Comparison of ENCODE assay signal across 29 cellular contexts in the genomic region with DNA sequence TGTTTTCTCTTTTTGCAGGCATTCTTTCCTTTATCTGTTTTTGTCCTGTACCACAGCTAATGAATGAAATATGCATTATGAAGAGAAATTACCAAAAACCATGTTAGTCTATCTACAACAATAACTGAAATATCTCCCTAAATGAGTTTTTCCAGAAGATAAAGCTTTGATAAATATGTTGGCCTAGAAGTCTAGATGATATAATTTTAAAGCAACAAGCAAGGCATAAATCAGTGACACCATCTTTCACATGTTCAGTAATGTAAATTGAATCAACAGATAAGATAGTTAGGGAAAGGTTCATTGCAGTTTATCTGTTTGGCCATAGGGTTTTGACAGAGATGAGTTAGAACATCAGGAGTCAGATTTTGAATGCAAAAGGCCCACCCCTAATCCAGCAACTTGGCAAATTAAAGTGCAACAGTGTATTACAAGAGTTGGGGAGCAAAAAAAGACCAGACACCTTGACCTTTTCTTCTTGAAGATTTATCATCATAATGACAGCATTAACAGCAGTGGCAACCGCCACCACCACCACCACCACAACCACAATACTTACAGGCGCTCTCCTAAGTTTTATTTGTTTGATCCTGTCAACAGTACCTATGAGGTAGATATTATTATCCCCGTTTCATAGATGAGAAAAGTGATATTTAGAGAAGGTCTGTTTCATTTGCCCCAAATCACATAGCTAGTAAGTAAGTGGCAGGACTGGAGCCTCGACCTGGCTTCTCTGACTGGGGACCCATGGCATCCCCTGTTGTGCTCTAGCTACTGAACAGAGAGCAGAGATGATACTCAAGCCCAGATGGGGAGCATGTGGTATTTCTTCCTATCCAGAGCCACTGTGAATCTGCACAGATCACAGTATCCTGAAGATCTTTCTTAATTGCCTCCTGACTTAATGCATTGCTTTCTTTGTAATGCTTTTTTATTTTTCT.
DNase-seq lines count a peak whose midpoint lies in the region; ATAC-seq and TF ChIP-seq lines count a peak whose summit lies in the region.
"Had no signal": no experiment of that assay in that cellular context is flagged by ENCODE, and none has a peak within 500 bp of the region (broad histone marks: within the 10 kb centered on the region; RNA-seq: fewer than 3 reads in every experiment).

No MANE protein-coding gene starts in this region.

- peak; percentile 73 for ATAC-seq in activated CD8-positive, alpha-beta T cell treated with anti-CD3 and anti-CD28 coated beads, Interleukin-2, amount 10 ng/mL, durations not matched to agents 7 days and 5 days
- ATAC-seq in lung (ENCODE audit: insufficient read depth, low FRiP score) (peak; percentile 41), GM21526 (IDR thresholded peaks at IDR 0.05; ENCODE audit: low FRiP score, unreplicated experiment) (no peak), upper lobe of left lung (ENCODE audit: low FRiP score in 2 of 2) (no peak)
- no peak for ATAC-seq in activated T-cell treated with anti-CD3 and anti-CD28 coated beads, Interleukin-2, amount 50 U/mL, for 72 hours (replicated peaks in 1 of 2)
- ATAC-seq: A549; activated CD4-positive, alpha-beta T cell treated with anti-CD3 and anti-CD28 coated beads for 36 hours; left colon; stimulated activated naive B cell treated with anti-CD40 and anti-IgM and Interleukin-4, amounts not matched to agents 10 μg/mL and 1 μg/mL and 100 μg/mL, for 72 hours had no signal

- H3K9me3 Mint-ChIP-seq in activated naive CD4-positive, alpha-beta T cell treated with anti-CD3 and anti-CD28 coated beads, Interleukin-2, amount 10 ng/mL, durations not matched to agents 7 days and 5 days, result no peaks in the 10 kb centered on the region
- H3K9me3 Mint-ChIP-seq in activated naive CD4-positive, alpha-beta T cell treated with anti-CD3 and anti-CD28 coated beads for 36 hours, result no peaks in the 10 kb centered on the region
- no peaks in the 10 kb centered on the region for H3K9me3 Mint-ChIP-seq in activated CD8-positive, alpha-beta T cell treated with anti-CD3 and anti-CD28 coated beads, Interleukin-2, amount 10 ng/mL, durations not matched to agents 7 days and 5 days (ENCODE audit: insufficient read depth)
- H3K9me3 Mint-ChIP-seq in osteocyte (ENCODE audit: unreplicated experiment), result no peaks in the 10 kb centered on the region
- H3K9me3 Mint-ChIP-seq in activated T-cell treated with anti-CD3 and anti-CD28 coated beads, Interleukin-2, amount 50 U/mL, for 72 hours, result no peaks in the 10 kb centered on the region
- H3K9me3 Mint-ChIP-seq: activated T-helper 1 cell treated with anti-CD3 and anti-CD28 coated beads, Interleukin-12 subunit alpha, Interleukin-12 subunit beta, Interleukin-2, Interleukin-4 antibody, amounts not matched to agents 30 ng/mL and 10 ng/mL and 1 ng/mL, durations not matched to agents 14 hours and 24 hours and 36 hours; neural progenitor cell had no signal

- no peak for TF ChIP-seq POLR2A in upper lobe of left lung (IDR thresholded peaks at IDR 0.05)

- no peaks in the 10 kb centered on the region for H3K27me3 Mint-ChIP-seq in activated naive CD4-positive, alpha-beta T cell treated with anti-CD3 and anti-CD28 coated beads, Interleukin-2, amount 10 ng/mL, durations not matched to agents 7 days and 5 days
- no peaks in the 10 kb centered on the region for H3K27me3 Mint-ChIP-seq in activated naive CD4-positive, alpha-beta T cell treated with anti-CD3 and anti-CD28 coated beads for 36 hours (ENCODE audit: low read depth)
- no peaks in the 10 kb centered on the region for H3K27me3 Mint-ChIP-seq in activated CD8-positive, alpha-beta T cell treated with anti-CD3 and anti-CD28 coated beads, Interleukin-2, amount 10 ng/mL, durations not matched to agents 7 days and 5 days (ENCODE audit: low read depth)
- H3K27me3 Mint-ChIP-seq in osteocyte (ENCODE audit: unreplicated experiment), result no peaks in the 10 kb centered on the region
- no peaks in the 10 kb centered on the region for H3K27me3 Mint-ChIP-seq in activated T-cell treated with anti-CD3 and anti-CD28 coated beads, Interleukin-2, amount 50 U/mL, for 72 hours (ENCODE audit: low read depth)
- H3K27me3 Mint-ChIP-seq: activated CD4-positive, alpha-beta T cell treated with anti-CD3 and anti-CD28 coated beads for 36 hours; CD4-positive, CD25-positive, alpha-beta regulatory T cell; stimulated activated naive B cell treated with anti-CD40 and anti-IgM and Interleukin-4, amounts not matched to agents 10 μg/mL and 1 μg/mL and 100 μg/mL, for 72 hours had no signal

- no peak for TF ChIP-seq CTCF in lung (IDR thresholded peaks at IDR 0.05; ENCODE audit: control extremely low read depth, extremely low read depth)
- no peak for TF ChIP-seq CTCF in osteocyte (IDR thresholded peaks at IDR 0.05)
- no peak for TF ChIP-seq CTCF in upper lobe of left lung (IDR thresholded peaks at IDR 0.05)

- H3K4me3 ChIP-seq in lung (no peak overlapping the region), upper lobe of left lung (no peak overlapping the region)
- H3K4me3 ChIP-seq: A549, coronary artery, neural progenitor cell had no signal

- TF ChIP-seq EP300 in upper lobe of left lung (IDR thresholded peaks at IDR 0.05), result no peak

- intact Hi-C loops in activated naive CD4-positive, alpha-beta T cell treated with anti-CD3 and anti-CD28 coated beads for 36 hours (cut with micrococcal nuclease), result no loop called here

- WGBS in lung, 2 donors, result 87 to 91% methylated on average over 4 of the region's 4 CpGs
- WGBS in upper lobe of left lung, 2 donors, result 88 to 90% methylated on average over 4 of the region's 4 CpGs

- H3K27ac ChIP-seq in lung (ENCODE audit: low read depth in 1 of 2, low read length in 1 of 2) (no peak overlapping the region), upper lobe of left lung (no peak overlapping the region)
- H3K27ac ChIP-seq: A549, coronary artery, epithelial cell of prostate, neural progenitor cell, parathyroid adenoma had no signal

- H3K36me3 ChIP-seq in lung (ENCODE audit: control insufficient read depth in 2 of 2, insufficient read depth in 2 of 2, low read length in 2 of 2) (peaks cover 5 to 13% of the 10 kb centered on the region in 2 donors), upper lobe of left lung (peaks cover 0 to 23% (median 13%) of the 10 kb centered on the region in 4 donors)
- H3K36me3 ChIP-seq: neural progenitor cell had no signal

- no peak overlapping the region for H3K4me3 Mint-ChIP-seq in activated naive CD4-positive, alpha-beta T cell treated with anti-CD3 and anti-CD28 coated beads, Interleukin-2, amount 10 ng/mL, durations not matched to agents 7 days and 5 days
- no peak overlapping the region for H3K4me3 Mint-ChIP-seq in activated naive CD4-positive, alpha-beta T cell treated with anti-CD3 and anti-CD28 coated beads for 36 hours
- no peak overlapping the region for H3K4me3 Mint-ChIP-seq in activated CD8-positive, alpha-beta T cell treated with anti-CD3 and anti-CD28 coated beads, Interleukin-2, amount 10 ng/mL, durations not matched to agents 7 days and 5 days
- no peak overlapping the region for H3K4me3 Mint-ChIP-seq in osteocyte (ENCODE audit: unreplicated experiment)
- H3K4me3 Mint-ChIP-seq in activated T-cell treated with anti-CD3 and anti-CD28 coated beads, Interleukin-2, amount 50 U/mL, for 72 hours, result no peak overlapping the region
- H3K4me3 Mint-ChIP-seq: activated CD4-positive, alpha-beta T cell treated with anti-CD3 and anti-CD28 coated beads for 36 hours; activated T-helper 1 cell treated with anti-CD3 and anti-CD28 coated beads, Interleukin-12 subunit alpha, Interleukin-12 subunit beta, Interleukin-2, Interleukin-4 antibody, amounts not matched to agents 30 ng/mL and 10 ng/mL and 1 ng/mL, durations not matched to agents 14 hours and 24 hours and 36 hours; CD4-positive, CD25-positive, alpha-beta regulatory T cell; neural progenitor cell; stimulated activated naive B cell treated with anti-CD40 and anti-IgM and Interleukin-4, amounts not matched to agents 10 μg/mL and 1 μg/mL and 100 μg/mL, for 72 hours had no signal

- no peak for DNase-seq in activated naive CD4-positive, alpha-beta T cell treated with anti-CD3 and anti-CD28 coated beads, Interleukin-2, amount 10 ng/mL, durations not matched to agents 7 days and 5 days
- DNase-seq in activated naive CD4-positive, alpha-beta T cell treated with anti-CD3 and anti-CD28 coated beads for 36 hours, result no peak
- peak; percentile 50 for DNase-seq in activated CD8-positive, alpha-beta T cell treated with anti-CD3 and anti-CD28 coated beads, Interleukin-2, amount 10 ng/mL, durations not matched to agents 7 days and 5 days
- DNase-seq in lung (ENCODE audit: low spot score) (no peak), osteocyte (ENCODE audit: extremely low spot score, unreplicated experiment) (no peak), upper lobe of left lung (no peak)
- DNase-seq in activated T-cell treated with anti-CD3 and anti-CD28 coated beads, Interleukin-2, amount 50 U/mL, for 72 hours, result no peak
- DNase-seq: activated CD4-positive, alpha-beta T cell treated with anti-CD3 and anti-CD28 coated beads for 36 hours; activated naive CD4-positive, alpha-beta T cell treated with anti-CD3 and anti-CD28 coated beads, Interleukin-2, amount 50 U/mL, for 16 hours; aorta; CD4-positive, CD25-positive, alpha-beta regulatory T cell; effector CD8-positive, alpha-beta T cell; H7; Karpas-422; left colon; mammary epithelial cell; NCI-H2029 treated with DMSO at 0.1 percent for 48 hours; NCI-H524 treated with DMSO at 0.1 percent for 48 hours; NK-92 treated with Interleukin-12 subunit alpha and Interleukin-12 subunit beta, amount 100 ng/mL, for 24 hours; retina; Right ventricle myocardium superior; stimulated activated naive B cell treated with anti-CD40 and anti-IgM and Interleukin-4, amounts not matched to agents 10 μg/mL and 1 μg/mL and 100 μg/mL, for 72 hours had no signal

- H3K27ac Mint-ChIP-seq in activated naive CD4-positive, alpha-beta T cell treated with anti-CD3 and anti-CD28 coated beads, Interleukin-2, amount 10 ng/mL, durations not matched to agents 7 days and 5 days, result peak overlapping the region; percentile 21
- H3K27ac Mint-ChIP-seq in activated naive CD4-positive, alpha-beta T cell treated with anti-CD3 and anti-CD28 coated beads for 36 hours, result no peak overlapping the region
- H3K27ac Mint-ChIP-seq in activated CD8-positive, alpha-beta T cell treated with anti-CD3 and anti-CD28 coated beads, Interleukin-2, amount 10 ng/mL, durations not matched to agents 7 days and 5 days, result peak overlapping the region; percentile 56
- no peak overlapping the region for H3K27ac Mint-ChIP-seq in osteocyte (ENCODE audit: unreplicated experiment)
- H3K27ac Mint-ChIP-seq in activated T-cell treated with anti-CD3 and anti-CD28 coated beads, Interleukin-2, amount 50 U/mL, for 72 hours, result no peak overlapping the region
- H3K27ac Mint-ChIP-seq: activated CD4-positive, alpha-beta T cell treated with anti-CD3 and anti-CD28 coated beads for 36 hours; activated T-helper 1 cell treated with anti-CD3 and anti-CD28 coated beads, Interleukin-12 subunit alpha, Interleukin-12 subunit beta, Interleukin-2, Interleukin-4 antibody, amounts not matched to agents 30 ng/mL and 10 ng/mL and 1 ng/mL, durations not matched to agents 14 hours and 24 hours and 36 hours; neural progenitor cell; stimulated activated naive B cell treated with anti-CD40 and anti-IgM and Interleukin-4, amounts not matched to agents 10 μg/mL and 1 μg/mL and 100 μg/mL, for 72 hours had no signal

- H3K36me3 Mint-ChIP-seq in activated naive CD4-positive, alpha-beta T cell treated with anti-CD3 and anti-CD28 coated beads, Interleukin-2, amount 10 ng/mL, durations not matched to agents 7 days and 5 days, result peaks cover 33% of the 10 kb centered on the region
- peaks cover 25% of the 10 kb centered on the region for H3K36me3 Mint-ChIP-seq in activated naive CD4-positive, alpha-beta T cell treated with anti-CD3 and anti-CD28 coated beads for 36 hours (ENCODE audit: low read depth)
- H3K36me3 Mint-ChIP-seq in activated CD8-positive, alpha-beta T cell treated with anti-CD3 and anti-CD28 coated beads, Interleukin-2, amount 10 ng/mL, durations not matched to agents 7 days and 5 days (ENCODE audit: low read depth), result peaks cover 43% of the 10 kb centered on the region
- peaks cover 20% of the 10 kb centered on the region for H3K36me3 Mint-ChIP-seq in osteocyte (ENCODE audit: unreplicated experiment)
- peaks cover 5 to 18% of the 10 kb centered on the region in 2 donors for H3K36me3 Mint-ChIP-seq in activated T-cell treated with anti-CD3 and anti-CD28 coated beads, Interleukin-2, amount 50 U/mL, for 72 hours (ENCODE audit: insufficient read depth in 2 of 2)

- H3K9me3 ChIP-seq in lung (ENCODE audit: control insufficient read depth in 2 of 2, insufficient read depth in 1 of 2, low read length in 1 of 2) (no peaks in the 10 kb centered on the region), upper lobe of left lung (no peaks in the 10 kb centered on the region)
- H3K9me3 ChIP-seq: A549 had no signal

- POLR2A ChIA-PET in activated CD8-positive, alpha-beta T cell treated with anti-CD3 and anti-CD28 coated beads, Interleukin-2, amount 10 ng/mL, durations not matched to agents 7 days and 5 days (lab: Charles Lee), result no interaction called here

- CTCF ChIA-PET in activated naive CD4-positive, alpha-beta T cell treated with anti-CD3 and anti-CD28 coated beads, Interleukin-2, amount 10 ng/mL, durations not matched to agents 7 days and 5 days (lab: Charles Lee), result interaction anchor here (1.5 kb wide), 1 partner anchor 10 kb away, joined by 3 read pairs; no protein-coding TSS in a partner anchor
- CTCF ChIA-PET in activated naive CD4-positive, alpha-beta T cell treated with anti-CD3 and anti-CD28 coated beads for 36 hours (lab: Charles Lee), result interaction anchor here (1.1 kb wide), 1 partner anchor 9 kb away, joined by 3 read pairs; no protein-coding TSS in a partner anchor
- CTCF ChIA-PET in activated CD8-positive, alpha-beta T cell treated with anti-CD3 and anti-CD28 coated beads, Interleukin-2, amount 10 ng/mL, durations not matched to agents 7 days and 5 days (lab: Charles Lee), result interaction anchor here (2.3 kb wide), 1 partner anchor 22 kb away, joined by 11 read pairs; no protein-coding TSS in a partner anchor

- H3K4me1 ChIP-seq in lung (ENCODE audit: control insufficient read depth in 2 of 2, insufficient read depth in 2 of 2, low read length in 2 of 2) (no peaks in the 10 kb centered on the region), upper lobe of left lung (no peaks in the 10 kb centered on the region)
- H3K4me1 ChIP-seq: neural progenitor cell, parathyroid adenoma had no signal

- H3K4me1 Mint-ChIP-seq in activated naive CD4-positive, alpha-beta T cell treated with anti-CD3 and anti-CD28 coated beads, Interleukin-2, amount 10 ng/mL, durations not matched to agents 7 days and 5 days, result peaks cover 8% of the 10 kb centered on the region
- peaks cover 15% of the 10 kb centered on the region for H3K4me1 Mint-ChIP-seq in activated naive CD4-positive, alpha-beta T cell treated with anti-CD3 and anti-CD28 coated beads for 36 hours (ENCODE audit: low read depth)
- peaks cover 13% of the 10 kb centered on the region for H3K4me1 Mint-ChIP-seq in activated CD8-positive, alpha-beta T cell treated with anti-CD3 and anti-CD28 coated beads, Interleukin-2, amount 10 ng/mL, durations not matched to agents 7 days and 5 days (ENCODE audit: low read depth)
- peaks cover 6% of the 10 kb centered on the region for H3K4me1 Mint-ChIP-seq in osteocyte (ENCODE audit: unreplicated experiment)
- H3K4me1 Mint-ChIP-seq in activated T-cell treated with anti-CD3 and anti-CD28 coated beads, Interleukin-2, amount 50 U/mL, for 72 hours (ENCODE audit: low read depth), result peaks cover 24% of the 10 kb centered on the region
- H3K4me1 Mint-ChIP-seq: neural progenitor cell had no signal

- H3K27me3 ChIP-seq in lung (ENCODE audit: control insufficient read depth, insufficient read depth) (no peaks in the 10 kb centered on the region), upper lobe of left lung (no peaks in the 10 kb centered on the region)
- H3K27me3 ChIP-seq: neural progenitor cell had no signal

Comparison
In these comparisons a context has a peak if more than half of its experiments do, and no peak if none do; other contexts are left out.
1. H3K27ac Mint-ChIP-seq: peak in activated naive CD4-positive, alpha-beta T cell treated with anti-CD3 and anti-CD28 coated beads, Interleukin-2, amount 10 ng/mL, durations not matched to agents 7 days and 5 days (single experiment) and activated CD8-positive, alpha-beta T cell treated with anti-CD3 and anti-CD28 coated beads, Interleukin-2, amount 10 ng/mL, durations not matched to agents 7 days and 5 days (single experiment); none in activated naive CD4-positive, alpha-beta T cell treated with anti-CD3 and anti-CD28 coated beads for 36 hours (single experiment), osteocyte (single experiment) and activated T-cell treated with anti-CD3 and anti-CD28 coated beads, Interleukin-2, amount 50 U/mL, for 72 hours (single experiment).
2. ATAC-seq: peak in activated CD8-positive, alpha-beta T cell treated with anti-CD3 and anti-CD28 coated beads, Interleukin-2, amount 10 ng/mL, durations not matched to agents 7 days and 5 days (single experiment) and lung (single experiment); none in GM21526 (single experiment), activated T-cell treated with anti-CD3 and anti-CD28 coated beads, Interleukin-2, amount 50 U/mL, for 72 hours (0 of 2) and upper lobe of left lung (0 of 2).